In genomic region chr5:95707055-95707454, GRCh38 we compare ENCODE assay signal across 24 cellular contexts. TPM values are rescaled to one million over a fixed set of nuclear protein-coding genes. Genes with fewer than 3 reads are reported as not detected.
"Had no signal": no experiment of that assay in that cellular context is flagged by ENCODE, and none has a peak within 500 bp of the region (broad histone marks: within the 10 kb centered on the region; RNA-seq: fewer than 3 reads in every experiment).

No MANE protein-coding gene starts in this region.

- H3K9me3 ChIP-seq: MG63 had no signal

- H3K4me3 ChIP-seq: MG63 had no signal

- H3K27me3 ChIP-seq: MG63 had no signal

- DNase-seq: Karpas-422, KG1, MG63, NCI-H1092, NCI-H1105 treated with DMSO at 0.1 percent for 48 hours, NCI-H1417 treated with DMSO at 0.1 percent for 48 hours, NCI-H146, NCI-H1694 treated with DMSO at 0.1 percent for 48 hours, NCI-H1930, NCI-H2081, NCI-H2171, NCI-H226, NCI-H446, NCI-H510A, NCI-H524 treated with DMSO at 0.1 percent for 48 hours, NCI-H69, NCI-H774, PC-3, SHP77 had no signal

- ATAC-seq: Panc1, PC-3, SK-N-SH treated with all-trans-retinoic acid at 6 μM for 48 hours had no signal

- H3K36me3 ChIP-seq: MG63 had no signal

- H3K27ac ChIP-seq: RWPE1 had no signal

RNA-seq across cellular contexts. Expression of gene SPATA9, which starts 24.3 kb away (rescaled TPM):
- total RNA-seq: HT1080, PC-3, SK-MEL-5 had no signal
